Comparison of ENCODE assay signal across 33 cellular contexts in genomic region chr9:23723672-23724071, GRCh38.
"Had no signal": no experiment of that assay in that cellular context is flagged by ENCODE, and none has a peak within 500 bp of the region (broad histone marks: within the 10 kb centered on the region; RNA-seq: fewer than 3 reads in every experiment).

No MANE protein-coding gene starts in this region.

- DNase-seq: Karpas-422, Kasumi-1, MG63, MM.1S, MV-4-11, NCI-H1048, NCI-H1092, NCI-H1092 treated with DMSO at 0.1 percent for 48 hours, NCI-H1105, NCI-H1105 treated with DMSO at 0.1 percent for 48 hours, NCI-H1417, NCI-H1417 treated with DMSO at 0.1 percent for 48 hours, NCI-H1436, NCI-H1436 treated with DMSO at 0.1 percent for 48 hours, NCI-H146, NCI-H1694, NCI-H1694 treated with DMSO at 0.1 percent for 48 hours, NCI-H187, NCI-H187 treated with DMSO at 0.1 percent for 48 hours, NCI-H1930, NCI-H2029, NCI-H2029 treated with DMSO at 0.1 percent for 48 hours, NCI-H2081, NCI-H2081 treated with DMSO at 0.1 percent for 48 hours, NCI-H2107, NCI-H2171, NCI-H2171 treated with DMSO at 0.1 percent for 48 hours, NCI-H2227 treated with DMSO at 0.1 percent for 48 hours, NCI-H226, NCI-H345, NCI-H446 treated with DMSO at 0.1 percent for 48 hours, NCI-H510A, NCI-H510A treated with DMSO at 0.1 percent for 48 hours had no signal

- H3K4me3 ChIP-seq: MG63 had no signal

- H3K36me3 ChIP-seq: MG63 had no signal

- H3K9me3 ChIP-seq: MG63 had no signal

- H3K27me3 ChIP-seq: MG63 had no signal
